Comparison of ENCODE assay signal across 9 cellular contexts in genomic region chr1:201481004-201481380, GRCh38. TPM values are rescaled to one million over a fixed set of nuclear protein-coding genes. Genes with fewer than 3 reads are reported as not detected.
A peak's percentile ranks its signal among the peaks of the same experiment; 100 is the strongest.
DNase-seq lines count a peak whose midpoint lies in the region; ATAC-seq and TF ChIP-seq lines count a peak whose summit lies in the region.
"Had no signal": no experiment of that assay in that cellular context is flagged by ENCODE, and none has a peak within 500 bp of the region (broad histone marks: within the 10 kb centered on the region; RNA-seq: fewer than 3 reads in every experiment).

No MANE protein-coding gene starts in this region.

- peaks cover 31% of the 10 kb centered on the region for H3K27me3 Mint-ChIP-seq in stimulated activated naive CD8-positive, alpha-beta T cell treated with anti-CD3 and anti-CD28 coated beads, Interleukin-15, Interleukin-2, amounts not matched to agents 100 ng/mL and 50 ng/mL, for 24 hours
- peaks cover 12% of the 10 kb centered on the region for H3K27me3 Mint-ChIP-seq in mesothelial cell of epicardium (ENCODE audit: low read depth)

- H3K4me3 Mint-ChIP-seq in stimulated activated naive CD8-positive, alpha-beta T cell treated with anti-CD3 and anti-CD28 coated beads, Interleukin-15, Interleukin-2, amounts not matched to agents 100 ng/mL and 50 ng/mL, for 24 hours, result peak overlapping the region; percentile 72
- H3K4me3 Mint-ChIP-seq in mesothelial cell of epicardium, result peak overlapping the region; percentile 60

- H3K4me3 ChIP-seq in aorta (ENCODE audit: low read length in 2 of 2), result no peak overlapping the region
- H3K4me3 ChIP-seq: lung had no signal

- H3K36me3 Mint-ChIP-seq in stimulated activated naive CD8-positive, alpha-beta T cell treated with anti-CD3 and anti-CD28 coated beads, Interleukin-15, Interleukin-2, amounts not matched to agents 100 ng/mL and 50 ng/mL, for 24 hours (ENCODE audit: low read depth), result peaks cover 4% of the 10 kb centered on the region
- H3K36me3 Mint-ChIP-seq in mesothelial cell of epicardium, result no peaks in the 10 kb centered on the region

- no peak overlapping the region for H3K27ac Mint-ChIP-seq in stimulated activated naive CD8-positive, alpha-beta T cell treated with anti-CD3 and anti-CD28 coated beads, Interleukin-15, Interleukin-2, amounts not matched to agents 100 ng/mL and 50 ng/mL, for 24 hours
- H3K27ac Mint-ChIP-seq in mesothelial cell of epicardium, result peak overlapping the region; percentile 69

- no peaks in the 10 kb centered on the region for H3K4me1 ChIP-seq in aorta (ENCODE audit: control insufficient read depth in 1 of 2, insufficient read depth in 2 of 2, low read length in 2 of 2)

- intact Hi-C loops in aorta (cut with DNase I), result loop anchor here (2.0 to 5.0 kb wide), 2 partner anchors 32 to 34 kb away; no protein-coding TSS in a partner anchor

- DNase-seq in stimulated activated naive CD8-positive, alpha-beta T cell treated with anti-CD3 and anti-CD28 coated beads, Interleukin-15, Interleukin-2, amounts not matched to agents 100 U/mL and 50 U/mL, for 24 hours, result no peak
- DNase-seq in mesothelial cell of epicardium (ENCODE audit: low spot score in 2 of 2, unreplicated experiment in 2 of 2) (no peak), aorta (no peak), NCI-H446 treated with DMSO at 0.1 percent for 48 hours (lab: John Stamatoyannopoulos, UW) (no peak), NCI-H1092 treated with DMSO at 0.1 percent for 48 hours (lab: John Stamatoyannopoulos, UW) (no peak)

- H3K9me3 ChIP-seq in aorta (ENCODE audit: control insufficient read depth, low read length), result no peaks in the 10 kb centered on the region

- H3K27me3 ChIP-seq in aorta (ENCODE audit: control insufficient read depth in 1 of 2, insufficient read depth in 2 of 2, low read length in 1 of 2), result no peaks in the 10 kb centered on the region

- H3K36me3 ChIP-seq in aorta (ENCODE audit: control insufficient read depth in 1 of 2, insufficient read depth in 2 of 2, low read length in 1 of 2), result peaks cover 10 to 19% of the 10 kb centered on the region in 2 donors

- H3K27ac ChIP-seq in cingulate gyrus (ENCODE audit: low read depth, low read length), result peak overlapping the region; percentile 22
- H3K27ac ChIP-seq in aorta (ENCODE audit: low read depth in 1 of 2, low read length in 2 of 2), result no peak overlapping the region

- ATAC-seq in stimulated activated naive CD8-positive, alpha-beta T cell treated with anti-CD3 and anti-CD28 coated beads, Interleukin-15, Interleukin-2, amounts not matched to agents 100 U/mL and 50 U/mL, for 24 hours, result no peak
- ATAC-seq in aorta (ENCODE audit: low FRiP score) (peak; percentile 9), GM19351 (IDR thresholded peaks at IDR 0.05; ENCODE audit: unreplicated experiment) (no peak)

- peaks cover 21% of the 10 kb centered on the region for H3K4me1 Mint-ChIP-seq in stimulated activated naive CD8-positive, alpha-beta T cell treated with anti-CD3 and anti-CD28 coated beads, Interleukin-15, Interleukin-2, amounts not matched to agents 100 ng/mL and 50 ng/mL, for 24 hours (ENCODE audit: low read depth)
- H3K4me1 Mint-ChIP-seq in mesothelial cell of epicardium, result peaks cover 41% of the 10 kb centered on the region

- WGBS in aorta, 2 donors, result 1 to 3% methylated on average over 17 of the region's 17 CpGs

- TF ChIP-seq CTCF in mesothelial cell of epicardium (IDR thresholded peaks at IDR 0.05; ENCODE audit: unreplicated experiment), result no peak

- H3K9me3 Mint-ChIP-seq in stimulated activated naive CD8-positive, alpha-beta T cell treated with anti-CD3 and anti-CD28 coated beads, Interleukin-15, Interleukin-2, amounts not matched to agents 100 ng/mL and 50 ng/mL, for 24 hours, result no peaks in the 10 kb centered on the region
- H3K9me3 Mint-ChIP-seq in mesothelial cell of epicardium, result no peaks in the 10 kb centered on the region

RNA-seq across cellular contexts. Expression of gene PHLDA3, which starts 12.0 kb away (rescaled TPM):
- total RNA-seq in mesothelial cell of epicardium (84.0 to 92.8 TPM (median 87.5 TPM) in 3 replicates), aorta (10 to 100 TPM; 66.1 to 71.6 TPM)
- polyA plus RNA-seq in aorta, result 10 to 100 TPM; 33.7 to 46.1 TPM

RNA-seq across cellular contexts. Expression of gene CSRP1, which starts 25.9 kb away (rescaled TPM):
- 10.4 to 11.4 TPM (median 10.7 TPM) in 3 replicates for total RNA-seq in mesothelial cell of epicardium
- 1,000 to 10,000 TPM in 1 of 2 donors, 100 to 1,000 TPM in 1; 599 to 1,490 TPM for total RNA-seq in aorta
- 100 to 1,000 TPM; 703 to 838 TPM for polyA plus RNA-seq in aorta

RNA-seq across cellular contexts. Expression of gene NAV1, which starts 57.9 kb away (rescaled TPM):
- total RNA-seq in mesothelial cell of epicardium (88.8 to 95.9 TPM (median 95.4 TPM) in 3 replicates), aorta (100 to 1,000 TPM; 167 to 236 TPM)
- polyA plus RNA-seq in aorta, result 10 to 100 TPM in 1 of 2 donors, 1 to 10 TPM in 1; 8.3 to 33.8 TPM

RNA-seq across cellular contexts. Expression of gene TNNI1, which starts 59.5 kb away (rescaled TPM):
- total RNA-seq in mesothelial cell of epicardium, result 6.7 to 8.4 TPM (median 7.6 TPM) in 3 replicates
- total RNA-seq in aorta, result not detected
- polyA plus RNA-seq in aorta, result under 1 TPM; 0.38 to 0.61 TPM

Comparison
In these comparisons a context has a peak if more than half of its experiments do, and no peak if none do; other contexts are left out.
1. RNA of gene CSRP1, which starts 25.9 kb away (total RNA-seq): 599 to 1,490 TPM in aorta; 10.4 to 11.4 TPM in mesothelial cell of epicardium; every median in the first group is over 10 times any median in the second.